In genomic region chr15:70099167-70099965, GRCh38 we compare ENCODE assay signal across 8 cellular contexts. TPM values are rescaled to one million over a fixed set of nuclear protein-coding genes. Genes with fewer than 3 reads are reported as not detected.
DNase-seq lines count a peak whose midpoint lies in the region; ATAC-seq and TF ChIP-seq lines count a peak whose summit lies in the region.

No MANE protein-coding gene starts in this region.

- TF ChIP-seq POLR2A in prostate gland (IDR thresholded peaks at IDR 0.05) = peak; percentile 94

- H3K4me3 ChIP-seq in prostate gland (peak overlapping the region; percentile 95 to 96), urinary bladder (ENCODE audit: low read depth, low read length) (peak overlapping the region; percentile 52)

- no peaks in the 10 kb centered on the region for H3K9me3 ChIP-seq in prostate gland

- TF ChIP-seq CTCF in GM13977 (IDR thresholded peaks at IDR 0.05; ENCODE audit: extremely low read depth, insufficient read depth, missing control alignments) (no peak), prostate gland (IDR thresholded peaks at IDR 0.05) (peak in 2 of 4 experiments; percentile 14 to 19)

- intact Hi-C loops in left ventricle myocardium superior (cut with micrococcal nuclease) (loop anchor here (10.0 kb wide), 1 partner anchor 165 kb away; no protein-coding TSS in a partner anchor), prostate gland (cut with DNase I) (loop anchor here (10.0 kb wide), 3 partner anchors 365 to 635 kb away; no protein-coding TSS in a partner anchor)

- ATAC-seq in HG02885 (IDR thresholded peaks at IDR 0.05; ENCODE audit: poor library complexity, unreplicated experiment) (peak; percentile 78), left ventricle myocardium superior (peak; percentile 81)

- DNase-seq in GM13977 (ENCODE audit: low spot score) (peak; percentile 100), NCI-H187 (lab: John Stamatoyannopoulos, UW) (peak; percentile 98 to 99), T-helper 2 cell (peak; percentile 99 to 100 (median 99)), anterior cingulate cortex (lab: John Stamatoyannopoulos, UW) (peak; percentile 96 to 100 (median 100)), left ventricle myocardium superior (peak; percentile 100), prostate gland (ENCODE audit: low spot score) (peak; percentile 100)

- H3K27ac ChIP-seq in prostate gland (peak overlapping the region; percentile 97 to 98), urinary bladder (ENCODE audit: low read depth) (peak overlapping the region; percentile 93)

- H3K36me3 ChIP-seq in prostate gland = no peaks in the 10 kb centered on the region
- no peaks in the 10 kb centered on the region for H3K36me3 ChIP-seq in urinary bladder (ENCODE audit: insufficient read depth)

- H3K27me3 ChIP-seq in prostate gland (replicated peaks; ENCODE audit: insufficient read depth) = no peaks in the 10 kb centered on the region

- H3K4me1 ChIP-seq in prostate gland (replicated peaks) (peaks cover 5% of the 10 kb centered on the region), urinary bladder (ENCODE audit: insufficient read depth) (peaks cover 3% of the 10 kb centered on the region)

- WGBS in prostate gland = under 1% methylated on average over 69 of the region's 69 CpGs
- WGBS in urinary bladder = under 1% methylated on average over 69 of the region's 69 CpGs

- in situ Hi-C loops in GM13977 (cut with MboI; ENCODE audit: low pct_unique_long_range_greater_than_20kb, low sequenced_read_pairs, unreplicated experiment) = loop anchor here (25.0 kb wide), 1 partner anchor 362 kb away; no protein-coding TSS in a partner anchor

RNA-seq across cellular contexts. Expression of gene TLE3, which starts 1.6 kb away (rescaled TPM):
- 12.8 TPM for total RNA-seq in left ventricle myocardium superior
- 100 to 1,000 TPM; 157 to 246 TPM for total RNA-seq in prostate gland
- 25.7 TPM for total RNA-seq in urinary bladder
- 21.5 TPM for polyA plus RNA-seq in urinary bladder

Comparison
In these comparisons a context has a peak if more than half of its experiments do, and no peak if none do; other contexts are left out.
1. Peak in every context shown above with its lines: DNase-seq, ATAC-seq, H3K4me3 ChIP-seq and H3K27ac ChIP-seq.